ENCODE assay signal across 25 cellular contexts in genomic region chr16:85249830-85250455, GRCh38.
DNase-seq lines count a peak whose midpoint lies in the region; ATAC-seq, FAIRE-seq and TF ChIP-seq lines count a peak whose summit lies in the region.
"Had no signal": no experiment of that assay in that cellular context is flagged by ENCODE, and none has a peak within 500 bp of the region (broad histone marks: within the 10 kb centered on the region; RNA-seq: fewer than 3 reads in every experiment).

No MANE protein-coding gene starts in this region.

- H2BK15ac ChIP-seq in IMR-90 (ENCODE audit: low read depth, low read length), result no peak overlapping the region
- peak overlapping the region; percentile 79 for H2BK15ac ChIP-seq in neuronal stem cell (ENCODE audit: low read length)

- BruUV-seq in IMR-90 (replicated peaks; lab: Mats Ljungman, UMichigan), result no TSS peak

- no peak overlapping the region for H2BK12ac ChIP-seq in neuronal stem cell (ENCODE audit: low read length)

- no peak for FAIRE-seq in GM12892 (lab: Jason Lieb, UNC)
- FAIRE-seq: D721Med, G401.6, GM12878, GM18507, HepG2 had no signal

- in situ Hi-C loops in IMR-90 (cut with MboI; ENCODE audit: low sequenced_read_pairs), result no loop called here

- H2BK20ac ChIP-seq in IMR-90 (ENCODE audit: low read depth, low read length), result no peak overlapping the region

- no peak for DNase-seq in IMR-90
- peak in 42 of 58 donors; percentile 11 to 80 (median 47) for DNase-seq in anterior cingulate cortex (lab: John Stamatoyannopoulos, UW)
- DNase-seq in neuronal stem cell (ENCODE audit: low spot score), result no peak
- DNase-seq in GM12892 (ENCODE audit: insufficient read length), result no peak
- no peak for DNase-seq in breast epithelium (ENCODE audit: low spot score in 2 of 2)
- DNase-seq: ACHN; CD8-positive, alpha-beta T cell; DND-41; GOT3; HFFc6; Kasumi-1; NCI-H1105; NCI-H187 treated with DMSO at 0.1 percent for 48 hours; NCI-H510A treated with DMSO at 0.1 percent for 48 hours; SHP77; T-cell had no signal

- H3K9me3 ChIP-seq in BLaER1 treated with 17β-estradiol and CSF1 and Interleukin-3, amounts not matched to agents 10 nM and 100 nM (replicated peaks in 1 of 11), result no peaks in the 10 kb centered on the region
- H3K9me3 ChIP-seq in IMR-90 (ENCODE audit: control insufficient read depth, insufficient read depth, low read length) (no peaks in the 10 kb centered on the region), neuronal stem cell (replicated peaks in 1 of 2; ENCODE audit: control insufficient read depth in 2 of 2, insufficient read depth in 1 of 2, low read depth in 1 of 2, low read length in 2 of 2) (no peaks in the 10 kb centered on the region), breast epithelium (no peaks in the 10 kb centered on the region)
- H3K9me3 ChIP-seq: SK-N-SH had no signal

- H4K5ac ChIP-seq in IMR-90 (ENCODE audit: low read depth, low read length), result no peak overlapping the region

- H3K23ac ChIP-seq in IMR-90 (ENCODE audit: low read depth, low read length) (no peak overlapping the region), neuronal stem cell (ENCODE audit: low read depth, low read length, poor library complexity) (no peak overlapping the region)

- peak overlapping the region in 7 of 11 experiments; percentile 4 to 58 (median 32); a peak in 11 of 22 replicates for H3K27ac ChIP-seq in BLaER1 treated with 17β-estradiol and CSF1 and Interleukin-3, amounts not matched to agents 10 nM and 100 nM
- H3K27ac ChIP-seq in IMR-90 (ENCODE audit: insufficient read depth, low read length) (no peak overlapping the region), neuronal stem cell (replicated peaks; ENCODE audit: low read length) (no peak overlapping the region), breast epithelium (no peak overlapping the region)

- TF ChIP-seq CTCF in IMR-90 (conservative IDR thresholded peaks at IDR 0.05; ENCODE audit: low read depth, low read length) (no peak), breast epithelium (IDR thresholded peaks at IDR 0.05) (no peak)

- no peaks in the 10 kb centered on the region for H3K36me3 ChIP-seq in BLaER1 treated with 17β-estradiol and CSF1 and Interleukin-3, amounts not matched to agents 10 nM and 100 nM
- H3K36me3 ChIP-seq in IMR-90 (ENCODE audit: control insufficient read depth, insufficient read depth, low read length) (no peaks in the 10 kb centered on the region), neuronal stem cell (replicated peaks in 1 of 2; ENCODE audit: control insufficient read depth in 2 of 2, insufficient read depth in 2 of 2, low read length in 2 of 2) (no peaks in the 10 kb centered on the region), breast epithelium (no peaks in the 10 kb centered on the region)

- no peak overlapping the region for H3K56ac ChIP-seq in IMR-90 (ENCODE audit: extremely low read depth, insufficient read depth, low read length)

- intact Hi-C loops in IMR-90 (cut with micrococcal nuclease), result no loop called here
- intact Hi-C loops in breast epithelium (cut with DNase I; ENCODE audit: low total_unique reads), result loop anchor here (10.0 kb wide), 1 partner anchor 135 kb away; the partner anchor contains the start of gene CIBAR2

- POLR2A ChIA-PET in IMR-90 (lab: Charles Lee; ENCODE audit: unreplicated experiment), result no interaction called here

- H2AK9ac ChIP-seq in IMR-90 (replicated peaks; ENCODE audit: low read depth, low read length, poor library complexity), result peak overlapping the region; percentile 16

- H2BK120ac ChIP-seq in IMR-90 (ENCODE audit: low read depth, low read length) (no peak overlapping the region), neuronal stem cell (ENCODE audit: low read depth, low read length) (no peak overlapping the region)

- H2AK5ac ChIP-seq in IMR-90 (ENCODE audit: low read depth, low read length) (no peak overlapping the region), neuronal stem cell (ENCODE audit: low read depth, low read length) (peak overlapping the region; percentile 53)

- no peak overlapping the region for H3K14ac ChIP-seq in IMR-90 (replicated peaks; ENCODE audit: low read depth, low read length)
- H3K14ac ChIP-seq in neuronal stem cell (ENCODE audit: low read length), result no peak overlapping the region

- H4K20me1 ChIP-seq in BLaER1 treated with 17β-estradiol and CSF1 and Interleukin-3, amounts not matched to agents 10 nM and 100 nM, result peaks cover 0 to 9% (median 0%) of the 10 kb centered on the region in 11 experiments; a peak in 4 of 22 replicates
- peaks cover 85% of the 10 kb centered on the region for H4K20me1 ChIP-seq in IMR-90 (ENCODE audit: insufficient read depth, low read length)

- peaks cover 39 to 94% of the 10 kb centered on the region in 2 experiments for H3K79me1 ChIP-seq in IMR-90 (ENCODE audit: low read depth in 1 of 2, low read length in 2 of 2)
- peaks cover 1% of the 10 kb centered on the region for H3K79me1 ChIP-seq in neuronal stem cell (ENCODE audit: low read depth, low read length)

- H3K4ac ChIP-seq in IMR-90 (ENCODE audit: low read depth, low read length) (no peak overlapping the region), neuronal stem cell (ENCODE audit: low read length) (no peak overlapping the region)

- CTCF ChIA-PET in IMR-90 (lab: Yijun Ruan, JAX), result interaction anchor here (1.0 kb wide), 1 partner anchor 136 kb away, joined by 3 read pairs; no protein-coding TSS in a partner anchor

- H4K8ac ChIP-seq in IMR-90 (ENCODE audit: low read depth in 2 of 2, low read length in 2 of 2) (no peak overlapping the region), neuronal stem cell (ENCODE audit: low read depth, low read length) (no peak overlapping the region)

- peak overlapping the region in 7 of 11 experiments; percentile 3 to 42 (median 22); a peak in 6 of 22 replicates for H3K9ac ChIP-seq in BLaER1 treated with 17β-estradiol and CSF1 and Interleukin-3, amounts not matched to agents 10 nM and 100 nM
- H3K9ac ChIP-seq in IMR-90 (ENCODE audit: low read depth, low read length) (no peak overlapping the region), neuronal stem cell (ENCODE audit: low read depth, low read length, poor library complexity) (peak overlapping the region; percentile 54)
- H3K9ac ChIP-seq: SK-N-SH had no signal

- H3K27me3 ChIP-seq in BLaER1 treated with 17β-estradiol and CSF1 and Interleukin-3, amounts not matched to agents 10 nM and 100 nM, result no peaks in the 10 kb centered on the region
- H3K27me3 ChIP-seq in IMR-90 (ENCODE audit: control insufficient read depth, insufficient read depth, low read length) (no peaks in the 10 kb centered on the region), neuronal stem cell (ENCODE audit: control insufficient read depth in 3 of 3, insufficient read depth in 3 of 3, low read depth in 1 of 3, low read length in 3 of 3) (no peaks in the 10 kb centered on the region), breast epithelium (no peaks in the 10 kb centered on the region)

- 81% methylated on average over 15 of the region's 27 CpGs; no CpG with 5 or more reads in 1 of the 2 experiments for WGBS in IMR-90 (ENCODE audit: extremely low coverage in 2 of 2, insufficient read length in 1 of 2), 2 experiments
- no CpG with 5 or more reads among the region's 27 CpGs for WGBS in neuronal stem cell (ENCODE audit: extremely low coverage in 2 of 2, insufficient read length in 2 of 2, insufficient replicate concordance in 1 of 2), 2 donors

- H3K9me1 ChIP-seq in IMR-90 (ENCODE audit: insufficient read depth, low read length), result peaks cover 2% of the 10 kb centered on the region; the same call in 1 of the 2 replicates

- peak overlapping the region in 10 of 11 experiments; percentile 41 to 89 (median 72); a peak in 19 of 22 replicates for H3K4me2 ChIP-seq in BLaER1 treated with 17β-estradiol and CSF1 and Interleukin-3, amounts not matched to agents 10 nM and 100 nM
- H3K4me2 ChIP-seq in IMR-90 (ENCODE audit: low read depth, low read length), result no peak overlapping the region
- H3K4me2 ChIP-seq in neuronal stem cell (ENCODE audit: insufficient read depth, low read length, poor library complexity, severe bottlenecking), result no peak overlapping the region
- H3K4me2 ChIP-seq: SK-N-SH had no signal

- no peak overlapping the region for H3K4me3 ChIP-seq in BLaER1 treated with 17β-estradiol and CSF1 and Interleukin-3, amounts not matched to agents 10 nM and 100 nM
- H3K4me3 ChIP-seq in IMR-90 (ENCODE audit: insufficient read depth, low read depth, low read length), result no peak overlapping the region
- no peak overlapping the region for H3K4me3 ChIP-seq in neuronal stem cell (ENCODE audit: low read length in 2 of 2)
- no peak overlapping the region for H3K4me3 ChIP-seq in breast epithelium
- H3K4me3 ChIP-seq: GM12878 had no signal

- H3K18ac ChIP-seq in IMR-90 (ENCODE audit: low read depth, low read length) (no peak overlapping the region), neuronal stem cell (ENCODE audit: low read length) (peak overlapping the region; percentile 81)

- H4K91ac ChIP-seq in IMR-90 (ENCODE audit: insufficient read depth, low read depth, low read length) (no peak overlapping the region), neuronal stem cell (ENCODE audit: low read depth, low read length, poor library complexity) (no peak overlapping the region)

- H2BK5ac ChIP-seq in IMR-90 (ENCODE audit: low read depth, low read length, poor library complexity, severe bottlenecking) (no peak overlapping the region), neuronal stem cell (ENCODE audit: low read length) (peak overlapping the region; percentile 42)

- no peak for TF ChIP-seq POLR2A in IMR-90 (IDR thresholded peaks at IDR 0.05; ENCODE audit: low read depth, low read length)
- TF ChIP-seq POLR2A in GM12892 (IDR thresholded peaks at IDR 0.05; ENCODE audit: low read depth, low read length), result no peak
- no peak for TF ChIP-seq POLR2A in breast epithelium (IDR thresholded peaks at IDR 0.05)

- H2AFZ ChIP-seq in IMR-90 (replicated peaks; ENCODE audit: low read length, poor library complexity) (no peak overlapping the region), neuronal stem cell (ENCODE audit: low read length) (no peak overlapping the region)

- dilution Hi-C loops in IMR-90 (cut with HindIII; ENCODE audit: low sequenced_read_pairs, unreplicated experiment), result no loop called here

- ATAC-seq in IMR-90 (ENCODE audit: low read depth), result no peak
- ATAC-seq in HG03135 (IDR thresholded peaks at IDR 0.05; ENCODE audit: unreplicated experiment), result no peak
- no peak for ATAC-seq in GM21825 (IDR thresholded peaks at IDR 0.05; ENCODE audit: unreplicated experiment)
- ATAC-seq: CD8-positive, alpha-beta T cell; GM12878; HepG2; T-cell had no signal

- no peak for TF ChIP-seq RAD21 in IMR-90 (IDR thresholded peaks at IDR 0.05; ENCODE audit: low read length)

- H3K4me1 ChIP-seq in BLaER1 treated with 17β-estradiol and CSF1 and Interleukin-3, amounts not matched to agents 10 nM and 100 nM, result peaks cover 28 to 99% (median 92%) of the 10 kb centered on the region in 10 experiments
- H3K4me1 ChIP-seq in IMR-90 (ENCODE audit: control insufficient read depth, insufficient read depth, low read length), result peaks cover 13% of the 10 kb centered on the region
- H3K4me1 ChIP-seq in neuronal stem cell (ENCODE audit: control insufficient read depth in 2 of 2, insufficient read depth in 1 of 2, low read depth in 1 of 2, low read length in 2 of 2), result peaks cover 14 to 32% of the 10 kb centered on the region in 2 donors
- no peaks in the 10 kb centered on the region for H3K4me1 ChIP-seq in breast epithelium

TF ChIP-seq in IMR-90, 13 proteins besides CTCF, POLR2A, EP300 and RAD21 (continues in another document):
- TF ChIP-seq MAZ (IDR thresholded peaks at IDR 0.05; ENCODE audit: borderline replicate concordance, low read depth, low read length), result no peak
- TF ChIP-seq MAFK (IDR thresholded peaks at IDR 0.05; ENCODE audit: low read depth, low read length), result no peak

Comparison
In these comparisons a context has a peak if more than half of its experiments do, and no peak if none do; other contexts are left out.
1. H3K27ac ChIP-seq: peak in BLaER1 treated with 17β-estradiol and CSF1 and Interleukin-3, amounts not matched to agents 10 nM and 100 nM (7 of 11); none in IMR-90 (single experiment), neuronal stem cell (single experiment) and breast epithelium (0 of 2).
2. H3K4me2 ChIP-seq: peak in BLaER1 treated with 17β-estradiol and CSF1 and Interleukin-3, amounts not matched to agents 10 nM and 100 nM (10 of 11); none in IMR-90 (single experiment) and neuronal stem cell (single experiment).
3. DNase-seq: peak in anterior cingulate cortex (42 of 58); none in IMR-90 (single experiment), neuronal stem cell (single experiment), GM12892 (single experiment) and breast epithelium (0 of 2).